ENCODE assay signal across 8 cellular contexts in genomic region chr10:132420469-132421376, GRCh38. TPM values are rescaled to one million over a fixed set of nuclear protein-coding genes. Genes with fewer than 3 reads are reported as not detected.
DNase-seq lines count a peak whose midpoint lies in the region; ATAC-seq and TF ChIP-seq lines count a peak whose summit lies in the region.

No MANE protein-coding gene starts in this region.

- TF ChIP-seq CTCF in DND-41 (IDR thresholded peaks at IDR 0.05; ENCODE audit: borderline replicate concordance, extremely low read depth, low read length, poor library complexity, severe bottlenecking) (no peak), right lobe of liver (IDR thresholded peaks at IDR 0.05) (no peak)

- H3K4me1 ChIP-seq in DND-41 (ENCODE audit: insufficient read depth, low read length) (no peaks in the 10 kb centered on the region), right lobe of liver (peaks cover 0 to 6% (median 0%) of the 10 kb centered on the region in 4 donors), urinary bladder (ENCODE audit: insufficient read depth) (peaks cover 3% of the 10 kb centered on the region)

- peaks cover 2% of the 10 kb centered on the region for H3K9me3 ChIP-seq in DND-41 (ENCODE audit: insufficient read depth, low read length, severe bottlenecking)
- no peaks in the 10 kb centered on the region for H3K9me3 ChIP-seq in right lobe of liver

- WGBS in right lobe of liver (ENCODE audit: insufficient coverage, low coverage, low lambda C conversion rate, missing lambda C conversion rate): 44% methylated on average over 8 of the region's 25 CpGs
- WGBS in urinary bladder: 31% methylated on average over 25 of the region's 25 CpGs

- DNase-seq in DND-41 (no peak), UCSD-AML1 (lab: John Stamatoyannopoulos, UW; ENCODE audit: unreplicated experiment) (peak; percentile 76), right lobe of liver (no peak), ACHN (no peak)
- no peak for DNase-seq in stimulated activated CD4-positive, alpha-beta T cell treated with anti-CD3 and anti-CD28 coated beads, Interleukin-2, amount 100 ng/mL, for 48 hours

- no peak overlapping the region for H3K9ac ChIP-seq in DND-41 (ENCODE audit: low read depth, low read length)

- no peaks in the 10 kb centered on the region for H3K27me3 ChIP-seq in DND-41 (ENCODE audit: insufficient read depth, low read length, poor library complexity)
- no peaks in the 10 kb centered on the region for H3K27me3 ChIP-seq in right lobe of liver

- H3K36me3 ChIP-seq in DND-41 (ENCODE audit: insufficient read depth, low read length): no peaks in the 10 kb centered on the region
- no peaks in the 10 kb centered on the region for H3K36me3 ChIP-seq in right lobe of liver
- H3K36me3 ChIP-seq in urinary bladder (ENCODE audit: insufficient read depth): no peaks in the 10 kb centered on the region

- H3K4me2 ChIP-seq in DND-41 (ENCODE audit: insufficient read depth, low read length): no peak overlapping the region

- 0 out of 3 replicates have a peak, but pooled peaks have one; percentile 10 for ATAC-seq in DND-41 (ENCODE audit: insufficient read depth, low read depth)
- peak; percentile 25 for ATAC-seq in HG03066 (IDR thresholded peaks at IDR 0.05; ENCODE audit: low read depth, unreplicated experiment)
- peak; percentile 32 to 48 (median 44) for ATAC-seq in right lobe of liver
- ATAC-seq in HG02763 (IDR thresholded peaks at IDR 0.05; ENCODE audit: unreplicated experiment): no peak

- in situ Hi-C loops in ACHN (cut with HindIII; ENCODE audit: low pct_ligation_motif_present, low pct_unique_long_range_greater_than_20kb, low sequenced_read_pairs): no loop called here

- TF ChIP-seq POLR2A in right lobe of liver (IDR thresholded peaks at IDR 0.05): no peak

- H3K4me3 ChIP-seq in DND-41 (ENCODE audit: low read depth in 1 of 2, low read length in 2 of 2) (no peak overlapping the region), right lobe of liver (no peak overlapping the region), urinary bladder (ENCODE audit: low read depth, low read length) (no peak overlapping the region)

- intact Hi-C loops in right lobe of liver (cut with DNase I): no loop called here

- H4K20me1 ChIP-seq in DND-41 (ENCODE audit: insufficient read depth, low read length): peaks cover 17% of the 10 kb centered on the region

- H3K27ac ChIP-seq in DND-41 (ENCODE audit: low read length) (no peak overlapping the region), right lobe of liver (peak overlapping the region; percentile 64 to 88 (median 83)), urinary bladder (ENCODE audit: low read depth) (peak overlapping the region; percentile 80)

- no peak overlapping the region for H2AFZ ChIP-seq in DND-41 (ENCODE audit: low read depth, low read length)

- no peaks in the 10 kb centered on the region for H3K79me2 ChIP-seq in DND-41 (ENCODE audit: insufficient read depth, low read length)

RNA-seq across cellular contexts. Expression of gene PWWP2B, which starts 23.7 kb away (rescaled TPM):
- total RNA-seq in right lobe of liver: 10 to 100 TPM in 1 of 6 experiments, 1 to 10 TPM in 5; 3.0 to 12.2 (median 5.1) TPM
- 6.8 TPM for total RNA-seq in urinary bladder
- polyA plus RNA-seq in urinary bladder: 16.6 TPM
